ENCODE assay signal across 8 cellular contexts in the genomic region with DNA sequence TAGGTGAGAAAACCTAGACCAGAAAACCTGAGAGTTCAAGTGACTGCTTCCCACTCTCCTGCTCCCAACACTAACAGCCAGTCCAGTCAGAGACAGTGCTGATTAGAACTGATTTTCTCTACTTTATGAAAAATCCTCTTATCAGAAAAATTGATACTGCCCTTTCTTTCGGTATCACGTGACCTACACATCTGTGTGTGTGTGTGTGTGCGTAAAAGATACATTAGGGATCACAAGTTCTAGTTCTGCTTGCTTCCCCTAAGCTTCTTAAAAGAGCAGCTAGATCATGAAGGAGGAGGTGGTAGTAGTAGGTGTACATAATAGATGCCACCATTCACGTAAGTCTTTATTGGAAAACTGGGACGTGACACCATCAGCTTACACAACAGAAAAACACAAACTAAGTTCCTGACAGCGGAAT. TPM values are rescaled to one million over a fixed set of nuclear protein-coding genes. Genes with fewer than 3 reads are reported as not detected.
DNase-seq lines count a peak whose midpoint lies in the region; ATAC-seq and TF ChIP-seq lines count a peak whose summit lies in the region.

No MANE protein-coding gene starts in this region.

- H3K27ac Mint-ChIP-seq in activated CD4-positive, alpha-beta T cell treated with anti-CD3 and anti-CD28 coated beads, Interleukin-2, amount 10 ng/mL, durations not matched to agents 24 days and 14 days, result peak overlapping the region; percentile 29

- peak overlapping the region; percentile 90 for H3K4me3 ChIP-seq in SJCRH30
- peak overlapping the region; percentile 80 to 94 (median 86) for H3K4me3 ChIP-seq in esophagus muscularis mucosa

- H3K4me1 ChIP-seq in SJCRH30 (no peaks in the 10 kb centered on the region), esophagus muscularis mucosa (peaks cover 17 to 58% (median 50%) of the 10 kb centered on the region in 4 donors)

- H3K36me3 ChIP-seq in SJCRH30 (no peaks in the 10 kb centered on the region), esophagus muscularis mucosa (no peaks in the 10 kb centered on the region)

- no peak for ATAC-seq in GM21390 (IDR thresholded peaks at IDR 0.05; ENCODE audit: unreplicated experiment)

- H3K27ac ChIP-seq in SJCRH30 (no peak overlapping the region), esophagus muscularis mucosa (replicated peaks in 1 of 4) (peak overlapping the region; percentile 87 to 92 (median 89))

- H3K27me3 ChIP-seq in SJCRH30 (no peaks in the 10 kb centered on the region), esophagus muscularis mucosa (no peaks in the 10 kb centered on the region)

- H3K36me3 Mint-ChIP-seq in activated CD4-positive, alpha-beta T cell treated with anti-CD3 and anti-CD28 coated beads, Interleukin-2, amount 10 ng/mL, durations not matched to agents 24 days and 14 days (ENCODE audit: low read depth), result peaks cover 12% of the 10 kb centered on the region

- intact Hi-C loops in activated CD4-positive, alpha-beta T cell treated with anti-CD3 and anti-CD28 coated beads, Interleukin-2, amount 10 ng/mL, durations not matched to agents 24 days and 14 days (cut with micrococcal nuclease), result loop anchor here (5.0 to 10.0 kb wide), 6 partner anchors 176 to 888 kb away; a partner anchor contains a TSS
- intact Hi-C loops in esophagus muscularis mucosa (cut with DNase I), result loop anchor here (5.0 kb wide), 1 partner anchor 176 kb away; no protein-coding TSS in a partner anchor

- 55% methylated on average over 6 of the region's 6 CpGs for WGBS in esophagus muscularis mucosa

- H3K9me3 ChIP-seq in SJCRH30 (replicated peaks) (no peaks in the 10 kb centered on the region), esophagus muscularis mucosa (no peaks in the 10 kb centered on the region)

- no peaks in the 10 kb centered on the region for H3K27me3 Mint-ChIP-seq in activated CD4-positive, alpha-beta T cell treated with anti-CD3 and anti-CD28 coated beads, Interleukin-2, amount 10 ng/mL, durations not matched to agents 24 days and 14 days

- DNase-seq in activated CD4-positive, alpha-beta T cell treated with anti-CD3 and anti-CD28 coated beads, Interleukin-2, amount 10 ng/mL, durations not matched to agents 24 days and 14 days, result no peak
- no peak for DNase-seq in activated CD4-positive, alpha-beta T cell treated with anti-CD3 and anti-CD28 coated beads, Interleukin-2, amount 50 U/mL, for 4 hours
- peak in 1 of 2 experiments; percentile 14 for DNase-seq in SJCRH30
- no peak for DNase-seq in esophagus muscularis mucosa (ENCODE audit: extremely low spot score)
- peak; percentile 25 for DNase-seq in putamen (ENCODE audit: low spot score)
- no peak for DNase-seq in SW 1271 (lab: John Stamatoyannopoulos, UW)
- no peak for DNase-seq in NCI-H2029 (lab: John Stamatoyannopoulos, UW)

- H3K9me3 Mint-ChIP-seq in activated CD4-positive, alpha-beta T cell treated with anti-CD3 and anti-CD28 coated beads, Interleukin-2, amount 10 ng/mL, durations not matched to agents 24 days and 14 days, result peaks cover 6% of the 10 kb centered on the region

- peaks cover 38% of the 10 kb centered on the region for H3K4me1 Mint-ChIP-seq in activated CD4-positive, alpha-beta T cell treated with anti-CD3 and anti-CD28 coated beads, Interleukin-2, amount 10 ng/mL, durations not matched to agents 24 days and 14 days

- no peak for TF ChIP-seq POLR2A in esophagus muscularis mucosa (IDR thresholded peaks at IDR 0.05; ENCODE audit: low read depth)

- H3K4me3 Mint-ChIP-seq in activated CD4-positive, alpha-beta T cell treated with anti-CD3 and anti-CD28 coated beads, Interleukin-2, amount 10 ng/mL, durations not matched to agents 24 days and 14 days, result peak overlapping the region; percentile 94

- TF ChIP-seq CTCF in esophagus muscularis mucosa (IDR thresholded peaks at IDR 0.05), result no peak

- no peak for TF ChIP-seq EP300 in esophagus muscularis mucosa (IDR thresholded peaks at IDR 0.05)

RNA-seq across cellular contexts. Expression of a gene that starts 1.5 kb away (rescaled TPM):
- total RNA-seq in activated CD4-positive, alpha-beta T cell treated with anti-CD3 and anti-CD28 coated beads, Interleukin-2, amount 10 ng/mL, durations not matched to agents 24 days and 14 days, result 77.5 and 79.5 TPM in 2 replicates
- total RNA-seq in SJCRH30 (2014; rRNA removed; shearing (Covaris generic)), result 63.8 and 64.5 TPM in 2 replicates
- 10 to 100 TPM; 60.1 to 82.2 (median 64.3) TPM for total RNA-seq in esophagus muscularis mucosa
